ENCODE assay signal across 9 cellular contexts in the genomic region with DNA sequence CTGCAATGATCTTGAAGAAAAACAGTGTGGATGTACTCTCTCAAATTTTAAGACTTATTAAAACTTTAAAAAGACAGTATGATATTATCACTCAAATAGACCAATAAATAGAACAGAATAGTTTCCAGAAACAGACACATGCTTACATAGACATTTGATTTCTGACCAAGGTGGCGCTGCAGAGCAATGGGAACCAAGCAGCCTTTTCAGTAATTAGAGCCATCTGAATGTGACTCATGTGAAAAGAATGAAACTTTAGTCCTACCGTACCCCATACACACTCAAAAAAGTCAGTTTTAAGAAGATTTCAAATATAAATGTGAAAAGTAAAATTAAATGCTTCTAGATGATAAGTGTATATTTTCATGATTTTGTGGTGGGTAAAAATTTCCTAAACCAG.
DNase-seq lines count a peak whose midpoint lies in the region; ATAC-seq and TF ChIP-seq lines count a peak whose summit lies in the region.
"Had no signal": no experiment of that assay in that cellular context is flagged by ENCODE, and none has a peak within 500 bp of the region (broad histone marks: within the 10 kb centered on the region; RNA-seq: fewer than 3 reads in every experiment).

No MANE protein-coding gene starts in this region.

- H3K36me3 ChIP-seq in SJSA1 (no peaks in the 10 kb centered on the region), suprapubic skin (no peaks in the 10 kb centered on the region)

- no peak overlapping the region for H3K27ac ChIP-seq in SJSA1
- no peak overlapping the region for H3K27ac ChIP-seq in suprapubic skin

- H3K27me3 ChIP-seq in SJSA1 (replicated peaks) (no peaks in the 10 kb centered on the region), suprapubic skin (no peaks in the 10 kb centered on the region)

- no peak for ATAC-seq in HG03378 (IDR thresholded peaks at IDR 0.05; ENCODE audit: unreplicated experiment)
- ATAC-seq: activated CD4-positive, CD25-positive, alpha-beta regulatory T cell treated with anti-CD3 and anti-CD28 coated beads, Interleukin-2, amount 50 U/mL, for 24 hours had no signal

- WGBS in suprapubic skin: 24% methylated on average over 2 of the region's 2 CpGs

- H3K4me1 ChIP-seq in SJSA1 (replicated peaks) (peaks cover 6% of the 10 kb centered on the region), suprapubic skin (no peaks in the 10 kb centered on the region)

- TF ChIP-seq POLR2A in suprapubic skin (IDR thresholded peaks at IDR 0.05): no peak

- H3K4me3 ChIP-seq in AG09309 (ENCODE audit: control insufficient read depth, low read depth, low read length) (no peak overlapping the region), SJSA1 (no peak overlapping the region), suprapubic skin (no peak overlapping the region)

- peaks cover 6% of the 10 kb centered on the region; the same call in 1 of the 2 replicates for H3K9me3 ChIP-seq in SJSA1 (replicated peaks)
- no peaks in the 10 kb centered on the region for H3K9me3 ChIP-seq in suprapubic skin

- TF ChIP-seq EP300 in suprapubic skin (IDR thresholded peaks at IDR 0.05): no peak

- peak; percentile 4 for DNase-seq in AG09309 (ENCODE audit: low read depth)
- peak; percentile 71 for DNase-seq in H4 (ENCODE audit: low spot score)
- peak; percentile 40 to 62 for DNase-seq in SJSA1 (ENCODE audit: low read depth in 1 of 2, low spot score in 2 of 2)
- DNase-seq in glomerular endothelial cell (ENCODE audit: extremely low read depth, low read depth, low spot score): peak; percentile 18
- no peak for DNase-seq in HuH-7.5 (ENCODE audit: low spot score)
- no peak for DNase-seq in stimulated activated CD4-positive, alpha-beta T cell treated with anti-CD3 and anti-CD28 coated beads, Interleukin-4, amount 100 ng/mL, for 4 hours
- DNase-seq in suprapubic skin (ENCODE audit: low spot score in 2 of 2): no peak

- TF ChIP-seq CTCF in AG09309 (IDR thresholded peaks at IDR 0.05; ENCODE audit: control insufficient read depth, insufficient read depth, low read depth, low read length, missing control alignments) (peak; percentile 25), suprapubic skin (IDR thresholded peaks at IDR 0.05) (no peak)

Comparison
In these comparisons a context has a peak if more than half of its experiments do, and no peak if none do; other contexts are left out.
1. DNase-seq: peak in AG09309 (single experiment), H4 (single experiment), SJSA1 (2 of 2) and glomerular endothelial cell (single experiment); none in HuH-7.5 (single experiment), stimulated activated CD4-positive, alpha-beta T cell treated with anti-CD3 and anti-CD28 coated beads, Interleukin-4, amount 100 ng/mL, for 4 hours (0 of 2) and suprapubic skin (0 of 2).